ENCODE assay signal across 10 cellular contexts in genomic region chr12:39958377-39958776, GRCh38.
DNase-seq lines count a peak whose midpoint lies in the region; ATAC-seq and TF ChIP-seq lines count a peak whose summit lies in the region.
"Had no signal": no experiment of that assay in that cellular context is flagged by ENCODE, and none has a peak within 500 bp of the region (broad histone marks: within the 10 kb centered on the region; RNA-seq: fewer than 3 reads in every experiment).

No MANE protein-coding gene starts in this region.

- H3K36me3 ChIP-seq in Caco-2 (ENCODE audit: control insufficient read depth, insufficient read depth, low read length) (no peaks in the 10 kb centered on the region), RWPE2 (ENCODE audit: low read depth) (no peaks in the 10 kb centered on the region)

- H3K4me3 Mint-ChIP-seq in Caco-2 (ENCODE audit: unreplicated experiment) (no peak overlapping the region), immature natural killer cell (no peak overlapping the region)

- POLR2A ChIA-PET in Caco-2 (lab: Charles Lee) = no interaction called here

- DNase-seq in Caco-2 (peak in 1 of 2 experiments; percentile 32), RWPE2 (ENCODE audit: low spot score) (no peak), iPS-NIHi7 (ENCODE audit: extremely low spot score) (peak; percentile 40), immature natural killer cell (no peak)
- no peak for DNase-seq in central memory CD4-positive, alpha-beta T cell
- DNase-seq in activated CD4-positive, alpha-beta T cell treated with anti-CD3 and anti-CD28 coated beads, Interleukin-2, amount 50 U/mL, for 48 hours = no peak
- DNase-seq: activated T-cell treated with anti-CD3 and anti-CD28 coated beads, Interleukin-2, amount 50 U/mL, for 1 hour; foreskin fibroblast; NCI-H187 had no signal

- intact Hi-C loops in Caco-2 (cut with micrococcal nuclease; ENCODE audit: unreplicated experiment) = loop anchor here (1.0 kb wide), 2 partner anchors 151 to 193 kb away; no protein-coding TSS in a partner anchor

- no peak overlapping the region for H3K27ac Mint-ChIP-seq in Caco-2 (ENCODE audit: unreplicated experiment)
- no peak overlapping the region for H3K27ac Mint-ChIP-seq in immature natural killer cell

- H3K4me1 Mint-ChIP-seq in Caco-2 (ENCODE audit: low read depth, unreplicated experiment) (no peaks in the 10 kb centered on the region), immature natural killer cell (no peaks in the 10 kb centered on the region)

- H3K4me3 ChIP-seq in Caco-2 (ENCODE audit: low read depth, low read length) = no peak overlapping the region
- H3K4me3 ChIP-seq in RWPE2 (ENCODE audit: severe bottlenecking) = no peak overlapping the region

- no peaks in the 10 kb centered on the region for H3K27me3 ChIP-seq in Caco-2 (replicated peaks; ENCODE audit: control insufficient read depth, insufficient read depth, low read length)
- no peaks in the 10 kb centered on the region for H3K27me3 ChIP-seq in RWPE2 (ENCODE audit: insufficient read depth, poor library complexity, severe bottlenecking)

- H3K27me3 Mint-ChIP-seq in Caco-2 (ENCODE audit: insufficient read depth, unreplicated experiment) (peaks cover 3% of the 10 kb centered on the region), immature natural killer cell (ENCODE audit: low read depth in 3 of 3) (no peaks in the 10 kb centered on the region)

- H3K36me3 Mint-ChIP-seq in Caco-2 (ENCODE audit: insufficient read depth, unreplicated experiment) = no peaks in the 10 kb centered on the region
- peaks cover 0 to 4% (median 0%) of the 10 kb centered on the region in 3 donors for H3K36me3 Mint-ChIP-seq in immature natural killer cell

- no peaks in the 10 kb centered on the region for H3K4me1 ChIP-seq in Caco-2
- H3K4me1 ChIP-seq in RWPE2 (ENCODE audit: insufficient read depth, poor library complexity, severe bottlenecking) = no peaks in the 10 kb centered on the region

- no peaks in the 10 kb centered on the region for H3K9me3 Mint-ChIP-seq in Caco-2 (ENCODE audit: unreplicated experiment)
- no peaks in the 10 kb centered on the region for H3K9me3 Mint-ChIP-seq in immature natural killer cell

- no TSS peak for BruUV-seq in Caco-2 (replicated peaks; lab: Mats Ljungman, UMichigan)

- ATAC-seq in GM18868 (IDR thresholded peaks at IDR 0.05; ENCODE audit: unreplicated experiment) = peak; percentile 53
- no peak for ATAC-seq in RWPE2 (ENCODE audit: low read depth)

- TF ChIP-seq CTCF in Caco-2 (IDR thresholded peaks at IDR 0.05; ENCODE audit: insufficient read depth in 1 of 2, low read depth in 1 of 2, low read length in 1 of 2, severe bottlenecking in 1 of 2, unreplicated experiment in 1 of 2) = peak; percentile 55 to 67
- peak; percentile 3 for TF ChIP-seq CTCF in RWPE2 (IDR thresholded peaks at IDR 0.05; ENCODE audit: poor library complexity, severe bottlenecking)

- CTCF ChIA-PET in Caco-2 (lab: Charles Lee) = no interaction called here

- no peak overlapping the region for H3K27ac ChIP-seq in RWPE2 (ENCODE audit: poor library complexity, severe bottlenecking)

- H3K9me3 ChIP-seq in Caco-2 (no peaks in the 10 kb centered on the region), RWPE2 (ENCODE audit: severe bottlenecking) (no peaks in the 10 kb centered on the region)
